8 cellular contexts compared by ENCODE assay signal in the genomic region with DNA sequence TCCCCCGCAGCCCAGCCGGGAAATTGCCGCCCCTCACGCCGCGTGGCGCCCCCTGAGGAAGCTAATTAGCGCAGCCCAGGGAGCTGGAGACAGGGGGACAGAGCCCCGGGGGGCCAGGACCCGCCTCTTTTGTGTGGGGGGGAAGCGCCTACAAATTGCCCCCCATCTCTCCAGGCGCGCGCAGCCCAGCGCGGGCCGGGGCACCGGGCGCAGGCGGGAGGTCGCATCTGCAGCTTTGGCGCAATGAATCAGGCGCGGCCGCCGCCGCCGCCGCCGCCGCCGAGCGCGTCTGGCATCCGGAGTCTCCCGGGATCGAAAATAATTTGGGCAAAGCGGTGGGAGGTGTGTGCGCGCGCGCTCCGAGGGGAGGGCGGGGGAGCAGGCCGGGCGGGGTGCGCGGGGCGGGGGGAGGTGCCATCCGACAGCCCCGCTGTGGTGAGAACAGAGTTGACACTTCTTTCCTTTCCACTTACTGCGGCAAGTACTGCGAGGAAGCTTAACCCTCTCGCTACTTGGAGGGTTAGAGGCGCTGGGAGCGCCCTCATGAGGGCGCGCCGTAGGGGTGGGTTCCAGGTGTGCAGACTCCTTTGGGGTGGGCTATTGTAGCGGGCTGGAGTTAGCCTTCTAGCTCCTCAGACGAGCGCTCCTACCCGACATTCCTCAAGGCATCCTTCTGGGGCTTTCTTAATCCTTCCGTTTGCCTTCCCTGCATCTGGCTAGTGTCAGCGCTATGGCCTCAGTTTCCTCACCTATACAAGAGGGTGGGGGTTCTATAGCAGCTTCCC.
DNase-seq lines count a peak whose midpoint lies in the region; ATAC-seq and TF ChIP-seq lines count a peak whose summit lies in the region.

No MANE protein-coding gene starts in this region.

- peak overlapping the region; percentile 34 to 42 for H3K4me3 ChIP-seq in left lung

- TF ChIP-seq CTCF in 22Rv1 (IDR thresholded peaks at IDR 0.05) (peak; percentile 38; the same call in 1 of the 2 replicates), left lung (IDR thresholded peaks at IDR 0.05) (no peak)

- no peaks in the 10 kb centered on the region for H3K36me3 ChIP-seq in left lung

- intact Hi-C loops in left lung (cut with DNase I) = no loop called here

- H3K27me3 ChIP-seq in left lung = peaks cover 5 to 47% of the 10 kb centered on the region in 2 donors

- H3K27ac ChIP-seq in 22Rv1 (no peak overlapping the region), cingulate gyrus (ENCODE audit: low read depth, low read length) (peak overlapping the region; percentile 85), left lung (no peak overlapping the region)

- H3K4me1 ChIP-seq in left lung = peaks cover 22 to 37% of the 10 kb centered on the region in 2 donors

- ATAC-seq in GM18498 (IDR thresholded peaks at IDR 0.05; ENCODE audit: unreplicated experiment) (peak; percentile 42), left lung (peak; percentile 27)
- ATAC-seq in activated CD4-positive, CD25-positive, alpha-beta regulatory T cell treated with anti-CD3 and anti-CD28 coated beads, Interleukin-2, amount 50 U/mL, for 24 hours = peak; percentile 61 to 69

- DNase-seq in NCI-H1694 (lab: John Stamatoyannopoulos, UW) = peak; percentile 43
- DNase-seq in left lung = no peak
- peak; percentile 10 to 42 (median 22) for DNase-seq in stimulated activated CD4-positive, alpha-beta T cell treated with anti-CD3 and anti-CD28 coated beads, TNF-alpha, amount 100 ng/mL, for 48 hours (ENCODE audit: low read depth in 3 of 3)
- DNase-seq in dedifferentiated amniotic fluid mesenchymal stem cell (ENCODE audit: extremely low spot score) = no peak

- H3K9me3 ChIP-seq in left lung = no peaks in the 10 kb centered on the region

Comparison
In these comparisons a context has a peak if more than half of its experiments do, and no peak if none do; other contexts are left out.
1. DNase-seq: peak in NCI-H1694 (single experiment) and stimulated activated CD4-positive, alpha-beta T cell treated with anti-CD3 and anti-CD28 coated beads, TNF-alpha, amount 100 ng/mL, for 48 hours (3 of 3); none in left lung (0 of 2) and dedifferentiated amniotic fluid mesenchymal stem cell (single experiment).
2. Peak in every context shown above with its lines, with median percentiles within 50 percentile points of each other: ATAC-seq.